ENCODE assay signal across 8 cellular contexts in genomic region chr3:127697531-127698240, GRCh38. TPM values are rescaled to one million over a fixed set of nuclear protein-coding genes. Genes with fewer than 3 reads are reported as not detected.
DNase-seq lines count a peak whose midpoint lies in the region; ATAC-seq and TF ChIP-seq lines count a peak whose summit lies in the region.

No MANE protein-coding gene starts in this region.

- intact Hi-C loops in adrenal gland (cut with DNase I) = loop anchor here in 1 of 2 donors (10.0 kb wide), 1 partner anchor 127 kb away; the partner anchor contains the start of gene MGLL

- peak overlapping the region; percentile 25 for H3K4ac ChIP-seq in trophoblast cell (ENCODE audit: low read depth, low read length)

- H3K14ac ChIP-seq in trophoblast cell (ENCODE audit: low read length) = peak overlapping the region; percentile 63

- DNase-seq in C1 segment of cervical spinal cord (lab: John Stamatoyannopoulos, UW) = peak in 13 of 14 donors; percentile 14 to 88 (median 63)
- peak; percentile 58 to 79 (median 66) for DNase-seq in Peyer's patch
- DNase-seq in adrenal gland = peak; percentile 68 to 92 (median 84)
- DNase-seq in cardiac muscle cell (ENCODE audit: low read depth in 1 of 2, low spot score in 1 of 2) = peak; percentile 73 to 94
- DNase-seq in trophoblast cell = peak in 1 of 2 donors; percentile 42

- H3K9ac ChIP-seq in HUES6 (ENCODE audit: low read length) = no peak overlapping the region
- H3K9ac ChIP-seq in trophoblast cell (ENCODE audit: low read length) = no peak overlapping the region

- WGBS in adrenal gland, 4 donors = 36 to 44% (median 38%) methylated on average over 13 to 16 of the region's 16 CpGs
- WGBS in trophoblast cell (ENCODE audit: extremely low coverage, insufficient coverage, insufficient read length) = no CpG with 5 or more reads among the region's 16 CpGs

- peak overlapping the region; percentile 6 for H2AK5ac ChIP-seq in trophoblast cell (ENCODE audit: low read length)

- no peak overlapping the region for H2BK5ac ChIP-seq in trophoblast cell (ENCODE audit: low read depth, low read length, poor library complexity)

- peak overlapping the region; percentile 53 for H3K18ac ChIP-seq in trophoblast cell (ENCODE audit: low read length)

- TF ChIP-seq POLR2A in Peyer's patch (IDR thresholded peaks at IDR 0.05) (no peak), adrenal gland (IDR thresholded peaks at IDR 0.05) (peak in 1 of 2 donors; percentile 6)

- H3K4me2 ChIP-seq in trophoblast cell (ENCODE audit: low read length) = peak overlapping the region; percentile 24

- H3K79me1 ChIP-seq in trophoblast cell (ENCODE audit: low read length) = peaks cover 2% of the 10 kb centered on the region

- TF ChIP-seq CTCF in Peyer's patch (IDR thresholded peaks at IDR 0.05) (no peak), adrenal gland (IDR thresholded peaks at IDR 0.05) (no peak), cardiac muscle cell (IDR thresholded peaks at IDR 0.05; ENCODE audit: low read depth, low read length) (no peak)

- ATAC-seq in GM19372 (IDR thresholded peaks at IDR 0.05; ENCODE audit: low read depth, unreplicated experiment) = peak; percentile 62
- no peak for ATAC-seq in GM18520 (IDR thresholded peaks at IDR 0.05; ENCODE audit: unreplicated experiment)

- H3K9me3 ChIP-seq in HUES6 (ENCODE audit: control insufficient read depth, insufficient read depth, low read depth, low read length) (no peaks in the 10 kb centered on the region), Peyer's patch (no peaks in the 10 kb centered on the region), adrenal gland (replicated peaks in 1 of 3) (no peaks in the 10 kb centered on the region), cardiac muscle cell (ENCODE audit: low read depth) (no peaks in the 10 kb centered on the region), trophoblast cell (ENCODE audit: insufficient read depth, low read depth, low read length) (peaks cover 3% of the 10 kb centered on the region)

- no peaks in the 10 kb centered on the region for H3K79me2 ChIP-seq in trophoblast cell (ENCODE audit: control insufficient read depth, insufficient read depth, low read length, poor library complexity)

- H3K27ac ChIP-seq in HUES6 (ENCODE audit: low read depth, low read length) (no peak overlapping the region), Peyer's patch (peak overlapping the region; percentile 57 to 89 (median 76)), adrenal gland (peak overlapping the region; percentile 31 to 93 (median 83)), cardiac muscle cell (no peak overlapping the region), trophoblast cell (ENCODE audit: low read depth, low read length) (no peak overlapping the region)

- peak overlapping the region; percentile 6; the same call in 1 of the 2 replicates for H3K4me3 ChIP-seq in HUES6 (ENCODE audit: low read depth, low read length)
- H3K4me3 ChIP-seq in Peyer's patch = peak overlapping the region in 3 of 4 donors; percentile 4 to 18 (median 15)
- no peak overlapping the region for H3K4me3 ChIP-seq in adrenal gland
- H3K4me3 ChIP-seq in cardiac muscle cell = no peak overlapping the region
- no peak overlapping the region for H3K4me3 ChIP-seq in trophoblast cell (ENCODE audit: low read depth, low read length)

- H4K91ac ChIP-seq in trophoblast cell (ENCODE audit: low read depth, low read length) = peak overlapping the region; percentile 61

- H4K8ac ChIP-seq in trophoblast cell (ENCODE audit: low read depth, low read length) = peak overlapping the region; percentile 92

- peak overlapping the region; percentile 96 for H2AFZ ChIP-seq in trophoblast cell (ENCODE audit: insufficient read depth, low read length, poor library complexity)

- no peak overlapping the region for H2BK12ac ChIP-seq in trophoblast cell (ENCODE audit: low read length)

- no peak overlapping the region for H3K23ac ChIP-seq in trophoblast cell (ENCODE audit: low read length)

- no peak overlapping the region for H2BK120ac ChIP-seq in trophoblast cell (ENCODE audit: insufficient read depth, low read length, poor library complexity)

- peak overlapping the region; percentile 61 for H4K12ac ChIP-seq in trophoblast cell (ENCODE audit: low read depth, low read length)

- H3K27me3 ChIP-seq in HUES6 (ENCODE audit: control insufficient read depth, insufficient read depth, low read length) (no peaks in the 10 kb centered on the region), Peyer's patch (no peaks in the 10 kb centered on the region), adrenal gland (no peaks in the 10 kb centered on the region), cardiac muscle cell (no peaks in the 10 kb centered on the region), trophoblast cell (ENCODE audit: insufficient read depth, low read length) (no peaks in the 10 kb centered on the region)

- no peaks in the 10 kb centered on the region for H3K36me3 ChIP-seq in HUES6 (ENCODE audit: control insufficient read depth, insufficient read depth, low read length)
- peaks cover 0 to 20% (median 0%) of the 10 kb centered on the region in 3 donors for H3K36me3 ChIP-seq in Peyer's patch
- H3K36me3 ChIP-seq in adrenal gland (replicated peaks in 1 of 2) = peaks cover 0 to 1% of the 10 kb centered on the region in 2 donors
- no peaks in the 10 kb centered on the region for H3K36me3 ChIP-seq in cardiac muscle cell
- H3K36me3 ChIP-seq in trophoblast cell (ENCODE audit: control insufficient read depth in 1 of 2, insufficient read depth in 2 of 2, low read length in 2 of 2) = no peaks in the 10 kb centered on the region

- peaks cover 12% of the 10 kb centered on the region; the same call in 1 of the 2 replicates for H3K4me1 ChIP-seq in HUES6 (ENCODE audit: control insufficient read depth, insufficient read depth, low read length)
- peaks cover 0 to 35% (median 0%) of the 10 kb centered on the region in 4 donors for H3K4me1 ChIP-seq in Peyer's patch
- peaks cover 50 to 58% of the 10 kb centered on the region in 2 donors for H3K4me1 ChIP-seq in adrenal gland (replicated peaks in 1 of 2)
- H3K4me1 ChIP-seq in cardiac muscle cell (ENCODE audit: low read depth) = peaks cover 4% of the 10 kb centered on the region
- peaks cover 2 to 9% of the 10 kb centered on the region in 2 experiments for H3K4me1 ChIP-seq in trophoblast cell (ENCODE audit: control insufficient read depth in 1 of 2, insufficient read depth in 2 of 2, low read length in 2 of 2)

RNA-seq across cellular contexts. Expression of gene ABTB1, which starts 24.9 kb away (rescaled TPM):
- total RNA-seq in Peyer's patch (10 to 100 TPM; 38.5 to 80.0 (median 57.1) TPM), adrenal gland (10 to 100 TPM; 13.0 to 68.0 (median 32.2) TPM), cardiac muscle cell (3.9 and 8.0 TPM in 2 replicates)
- polyA plus RNA-seq in adrenal gland (10 to 100 TPM in 2 of 3 donors, 1 to 10 TPM in 1; 2.8 to 96.0 (median 62.1) TPM), cardiac muscle cell (17.1 and 30.4 TPM in 2 replicates)
- polyA plus RNA-seq in trophoblast cell (2013) = 3.6 and 4.3 TPM in 2 replicates

Comparison
In these comparisons a context has a peak if more than half of its experiments do, and no peak if none do; other contexts are left out.
1. H3K27ac ChIP-seq: peak in Peyer's patch (4 of 4) and adrenal gland (5 of 5); none in HUES6 (single experiment), cardiac muscle cell (single experiment) and trophoblast cell (single experiment).
2. H3K4me3 ChIP-seq: peak in HUES6 (single experiment) and Peyer's patch (3 of 4); none in adrenal gland (0 of 4), cardiac muscle cell (single experiment) and trophoblast cell (single experiment).